ENCODE assay signal across 14 cellular contexts in genomic region chr15:92937880-92938279, GRCh38. TPM values are rescaled to one million over a fixed set of nuclear protein-coding genes. Genes with fewer than 3 reads are reported as not detected.
DNase-seq lines count a peak whose midpoint lies in the region; ATAC-seq and TF ChIP-seq lines count a peak whose summit lies in the region.
"Had no signal": no experiment of that assay in that cellular context is flagged by ENCODE, and none has a peak within 500 bp of the region (broad histone marks: within the 10 kb centered on the region; RNA-seq: fewer than 3 reads in every experiment).

No MANE protein-coding gene starts in this region.

- peaks cover 4% of the 10 kb centered on the region for H3K36me3 ChIP-seq in breast epithelium
- H3K36me3 ChIP-seq in mucosa of descending colon (ENCODE audit: low read depth): peaks cover 11% of the 10 kb centered on the region
- H3K36me3 ChIP-seq: uterus had no signal

- H3K4me3 ChIP-seq in breast epithelium: no peak overlapping the region
- H3K4me3 ChIP-seq in mucosa of descending colon: no peak overlapping the region
- H3K4me3 ChIP-seq: adrenal gland, uterus had no signal

- TF ChIP-seq CTCF in MCF 10A (IDR thresholded peaks at IDR 0.05; ENCODE audit: unreplicated experiment): no peak
- no peak for TF ChIP-seq CTCF in breast epithelium (IDR thresholded peaks at IDR 0.05)
- no peak for TF ChIP-seq CTCF in mucosa of descending colon (IDR thresholded peaks at IDR 0.05)

- CTCF ChIA-PET in MCF 10A (lab: Yijun Ruan, JAX): interaction anchor here (0.7 to 1.5 kb wide), 3 partner anchors 11 to 44 kb away, joined by 3 read pairs; no protein-coding TSS in a partner anchor

- intact Hi-C loops in MCF 10A (cut with micrococcal nuclease): no loop called here
- intact Hi-C loops in breast epithelium (cut with DNase I; ENCODE audit: low total_unique reads): no loop called here
- intact Hi-C loops in mucosa of descending colon (cut with DNase I, micrococcal nuclease): no loop called here

- H3K27ac ChIP-seq in breast epithelium: no peak overlapping the region
- H3K27ac ChIP-seq: adrenal gland, uterus had no signal

- peak overlapping the region; percentile 59 for H3K27ac Mint-ChIP-seq in MCF 10A (ENCODE audit: low read depth, unreplicated experiment)
- peak overlapping the region; percentile 54 for H3K27ac Mint-ChIP-seq in activated T-helper 17 cell treated with anti-CD3 and anti-CD28 coated beads, Interleukin-2, amount 50 U/mL, for 72 hours

- H3K27me3 ChIP-seq in breast epithelium: no peaks in the 10 kb centered on the region
- H3K27me3 ChIP-seq: adrenal gland, uterus had no signal

- no peak for ATAC-seq in activated T-helper 17 cell treated with anti-CD3 and anti-CD28 coated beads, Interleukin-2, amount 50 U/mL, for 72 hours (replicated peaks)
- peak; percentile 67 for ATAC-seq in mucosa of descending colon

- H3K4me3 Mint-ChIP-seq in MCF 10A (ENCODE audit: unreplicated experiment): no peak overlapping the region
- H3K4me3 Mint-ChIP-seq in activated T-helper 17 cell treated with anti-CD3 and anti-CD28 coated beads, Interleukin-2, amount 50 U/mL, for 72 hours: no peak overlapping the region

- no peaks in the 10 kb centered on the region for H3K9me3 Mint-ChIP-seq in MCF 10A (ENCODE audit: unreplicated experiment)
- H3K9me3 Mint-ChIP-seq in activated T-helper 17 cell treated with anti-CD3 and anti-CD28 coated beads, Interleukin-2, amount 50 U/mL, for 72 hours: no peaks in the 10 kb centered on the region

- POLR2A ChIA-PET in MCF 10A (lab: Yijun Ruan, JAX): interaction anchor here (0.6 to 2.3 kb wide), 4 partner anchors 11 to 129 kb away, joined by 3 to 10 read pairs (median 6); no protein-coding TSS in a partner anchor

- H3K36me3 Mint-ChIP-seq in MCF 10A (ENCODE audit: insufficient read depth, unreplicated experiment): peaks cover 97% of the 10 kb centered on the region
- peaks cover 77% of the 10 kb centered on the region for H3K36me3 Mint-ChIP-seq in activated T-helper 17 cell treated with anti-CD3 and anti-CD28 coated beads, Interleukin-2, amount 50 U/mL, for 72 hours (ENCODE audit: low read depth)

- no peaks in the 10 kb centered on the region for H3K27me3 Mint-ChIP-seq in MCF 10A (ENCODE audit: insufficient read depth, unreplicated experiment)
- H3K27me3 Mint-ChIP-seq in activated T-helper 17 cell treated with anti-CD3 and anti-CD28 coated beads, Interleukin-2, amount 50 U/mL, for 72 hours: no peaks in the 10 kb centered on the region

- H3K4me1 Mint-ChIP-seq in MCF 10A (ENCODE audit: insufficient read depth, unreplicated experiment): no peaks in the 10 kb centered on the region
- peaks cover 23% of the 10 kb centered on the region for H3K4me1 Mint-ChIP-seq in activated T-helper 17 cell treated with anti-CD3 and anti-CD28 coated beads, Interleukin-2, amount 50 U/mL, for 72 hours

- H3K9me3 ChIP-seq in breast epithelium: no peaks in the 10 kb centered on the region
- no peaks in the 10 kb centered on the region for H3K9me3 ChIP-seq in mucosa of descending colon
- H3K9me3 ChIP-seq: adrenal gland, uterus had no signal

- TF ChIP-seq POLR2A in breast epithelium (IDR thresholded peaks at IDR 0.05): no peak

- BruUV-seq in MCF 10A (replicated peaks; lab: Mats Ljungman, UMichigan): TSS peak; percentile 4

- DNase-seq in MCF 10A (ENCODE audit: unreplicated experiment) (no peak), breast epithelium (ENCODE audit: low spot score in 2 of 2) (no peak), mucosa of descending colon (no peak), DMS153 (lab: John Stamatoyannopoulos, UW) (no peak), NCI-H187 treated with DMSO at 0.1 percent for 48 hours (lab: John Stamatoyannopoulos, UW) (no peak), OCI-M1 (lab: John Stamatoyannopoulos, UW) (no peak), DMS79 treated with DMSO at 0.1 percent for 48 hours (lab: John Stamatoyannopoulos, UW) (no peak)
- DNase-seq: activated T-cell treated with anti-CD3 and anti-CD28 coated beads for 4 hours, adrenal gland, MV-4-11, NCI-H2107, SW 1271, uterus had no signal

- H3K4me1 ChIP-seq in breast epithelium: no peaks in the 10 kb centered on the region
- peaks cover 30% of the 10 kb centered on the region for H3K4me1 ChIP-seq in mucosa of descending colon (ENCODE audit: low read depth)
- H3K4me1 ChIP-seq: uterus had no signal

RNA-seq across cellular contexts. Expression of gene CHD2, which starts 37.8 kb away (rescaled TPM):
- total RNA-seq in MCF 10A (2022) (129 and 148 TPM in 2 replicates), breast epithelium (100 to 1,000 TPM; 137 to 215 (median 197) TPM), mucosa of descending colon (100 to 1,000 TPM in 2 of 3 donors, 10 to 100 TPM in 1; 86.2 to 128 (median 110) TPM)
- 100 to 1,000 TPM; 159 to 357 TPM for total RNA-seq in activated T-helper 17 cell treated with anti-CD3 and anti-CD28 coated beads, Interleukin-2, amount 50 U/mL, for 72 hours
